In the genomic region with DNA sequence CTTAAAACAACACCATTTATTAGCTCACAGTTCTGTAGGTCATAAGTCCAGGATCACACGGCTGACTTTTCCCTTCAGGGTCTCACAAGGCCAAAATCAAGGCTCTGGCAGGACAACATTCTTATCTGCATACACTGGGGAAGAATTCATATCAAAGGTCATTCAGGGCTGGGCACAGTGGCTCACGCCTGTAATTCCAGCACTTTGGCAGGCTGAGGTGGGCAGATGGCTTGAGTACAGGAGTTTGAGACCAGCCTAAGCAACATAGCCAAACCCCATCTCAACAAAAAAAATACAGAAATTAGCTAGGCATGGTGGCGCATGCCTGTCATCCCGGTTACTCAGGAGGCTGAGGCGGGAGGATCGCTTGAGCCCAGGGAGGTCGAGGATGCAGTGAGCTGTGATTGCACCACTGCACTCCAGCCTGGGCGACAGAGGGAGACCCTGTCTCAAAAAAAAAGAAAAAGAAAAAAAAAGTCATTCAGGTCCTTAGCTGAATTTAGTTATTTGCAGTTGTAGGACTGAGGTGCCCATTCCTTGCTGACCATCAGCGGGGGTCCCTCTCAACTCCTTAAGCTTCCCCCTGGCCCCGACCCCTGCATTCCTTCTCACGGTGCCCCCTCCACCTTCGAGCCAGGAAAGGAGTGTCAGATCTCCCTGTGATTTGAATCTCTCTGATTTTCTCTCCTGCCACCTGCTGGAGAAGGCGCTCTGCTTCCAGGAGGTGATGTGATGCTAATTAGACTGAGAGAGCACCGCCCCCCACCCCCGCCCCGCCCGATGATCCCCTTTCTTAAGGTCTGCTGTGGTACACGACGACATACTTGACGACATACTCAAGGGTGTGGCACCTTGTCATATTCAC, we compare ENCODE assay signal across 8 cellular contexts.
DNase-seq lines count a peak whose midpoint lies in the region; ATAC-seq and TF ChIP-seq lines count a peak whose summit lies in the region.

No MANE protein-coding gene starts in this region.

- no peak overlapping the region for H3K4me3 ChIP-seq in prostate gland

- peaks cover 2% of the 10 kb centered on the region for H3K4me1 ChIP-seq in prostate gland (replicated peaks)

- H3K27ac ChIP-seq in prostate gland, result no peak overlapping the region

- H3K36me3 ChIP-seq in prostate gland, result no peaks in the 10 kb centered on the region

- intact Hi-C loops in prostate gland (cut with DNase I), result no loop called here

- peak; percentile 57 to 70 for DNase-seq in NCI-H524 (lab: John Stamatoyannopoulos, UW)
- DNase-seq in foreskin melanocyte, result peak; percentile 44
- no peak for DNase-seq in prostate gland (ENCODE audit: low spot score)
- DNase-seq in NK-92 treated with Interleukin-12 subunit alpha and Interleukin-12 subunit beta, amount 100 ng/mL, for 24 hours (lab: John Stamatoyannopoulos, UW), result no peak
- no peak for DNase-seq in effector CD4-positive, alpha-beta T cell
- DNase-seq in NCI-H2029 (lab: John Stamatoyannopoulos, UW), result no peak

- no peaks in the 10 kb centered on the region for H3K9me3 ChIP-seq in prostate gland

- no peak for TF ChIP-seq POLR2A in prostate gland (IDR thresholded peaks at IDR 0.05)

- no peak for ATAC-seq in HG03139 (IDR thresholded peaks at IDR 0.05; ENCODE audit: unreplicated experiment)

- TF ChIP-seq CTCF in GM12874 (IDR thresholded peaks at IDR 0.05; ENCODE audit: insufficient read depth, low read depth, low read length) (peak; percentile 37; the same call in 1 of the 2 replicates), prostate gland (IDR thresholded peaks at IDR 0.05) (peak in 3 of 4 experiments; percentile 21 to 24 (median 22))

- H3K27me3 ChIP-seq in prostate gland (replicated peaks; ENCODE audit: insufficient read depth), result no peaks in the 10 kb centered on the region

- WGBS in prostate gland, result 48% methylated on average over 20 of the region's 20 CpGs

Comparison
In these comparisons a context has a peak if more than half of its experiments do, and no peak if none do; other contexts are left out.
1. DNase-seq: peak in NCI-H524 (2 of 2) and foreskin melanocyte (single experiment); none in prostate gland (single experiment), NK-92 treated with Interleukin-12 subunit alpha and Interleukin-12 subunit beta, amount 100 ng/mL, for 24 hours (single experiment), effector CD4-positive, alpha-beta T cell (single experiment) and NCI-H2029 (single experiment).